In genomic region chr2:128504242-128505149, GRCh38 we compare ENCODE assay signal across 13 cellular contexts.
A peak's percentile ranks its signal among the peaks of the same experiment; 100 is the strongest.
DNase-seq lines count a peak whose midpoint lies in the region; ATAC-seq, FAIRE-seq and TF ChIP-seq lines count a peak whose summit lies in the region.
"Had no signal": no experiment of that assay in that cellular context is flagged by ENCODE, and none has a peak within 500 bp of the region (broad histone marks: within the 10 kb centered on the region; RNA-seq: fewer than 3 reads in every experiment).

No MANE protein-coding gene starts in this region.

- H3K9me3 ChIP-seq in KOPT-K1 (ENCODE audit: insufficient read depth, low read length, poor library complexity, severe bottlenecking) (no peaks in the 10 kb centered on the region), H1 (ENCODE audit: insufficient read depth in 2 of 2, low read depth in 1 of 2, low read length in 1 of 2) (no peaks in the 10 kb centered on the region), vagina (no peaks in the 10 kb centered on the region)
- H3K9me3 ChIP-seq: thyroid gland had no signal

- H2BK120ac ChIP-seq in H1 (replicated peaks; ENCODE audit: low read depth, low read length): no peak overlapping the region

- H4K5ac ChIP-seq in H1 (ENCODE audit: insufficient read length, low read depth, low read length): no peak overlapping the region

- CTCF ChIA-PET in H1 (lab: Charles Lee; ENCODE audit: partially characterized antibody): interaction anchor here (1.3 kb wide), 1 partner anchor 34 kb away, joined by 3 read pairs; no protein-coding TSS in a partner anchor

- H3K14ac ChIP-seq in H1 (ENCODE audit: insufficient read length): no peak overlapping the region

- H3K4me1 ChIP-seq in H1 (replicated peaks in 1 of 4; ENCODE audit: control insufficient read depth in 3 of 4, insufficient read depth in 4 of 4, low read length in 3 of 4) (no peaks in the 10 kb centered on the region; a peak in 1 of 7 replicates), vagina (no peaks in the 10 kb centered on the region), foreskin keratinocyte (no peaks in the 10 kb centered on the region)
- H3K4me1 ChIP-seq: thyroid gland had no signal

- H2BK20ac ChIP-seq in H1 (ENCODE audit: low read length): no peak overlapping the region

- no peak for FAIRE-seq in H1 (lab: Jason Lieb, UNC)

- WGBS in H1 (ENCODE audit: extremely low coverage in 1 of 2, insufficient coverage in 1 of 2, insufficient read length in 1 of 2, insufficient replicate concordance in 2 of 2, low coverage in 1 of 2, low lambda C conversion rate in 2 of 2, missing lambda C conversion rate in 1 of 2), 2 experiments: 89% methylated on average over 8 of the region's 11 CpGs; no CpG with 5 or more reads in 1 of the 2 experiments

- H2BK15ac ChIP-seq in H1 (ENCODE audit: low read length): no peak overlapping the region

- intact Hi-C loops in vagina (cut with DNase I): no loop called here

- H3K4ac ChIP-seq in H1 (replicated peaks; ENCODE audit: insufficient read length, low read depth, low read length): no peak overlapping the region

- POLR2A ChIA-PET in H1 (lab: Charles Lee; ENCODE audit: partially characterized antibody): no interaction called here

- no peak overlapping the region for H3K23ac ChIP-seq in H1 (ENCODE audit: insufficient read length)

- peak overlapping the region; percentile 24; the same call in 1 of the 2 replicates for H3K18ac ChIP-seq in H1 (ENCODE audit: extremely low read depth, low read length)

- no peak for TF ChIP-seq RAD21 in H1 (IDR thresholded peaks at IDR 0.05 in 1 of 2, conservative IDR thresholded peaks at IDR 0.05 in 1 of 2; ENCODE audit: low read depth in 2 of 2, low read length in 2 of 2)

- H4K20me1 ChIP-seq in H1 (replicated peaks in 1 of 2; ENCODE audit: control insufficient read depth in 1 of 2, insufficient read depth in 2 of 2, low read length in 2 of 2): no peaks in the 10 kb centered on the region

- no peaks in the 10 kb centered on the region for H3K36me3 ChIP-seq in KOPT-K1 (ENCODE audit: insufficient read depth, low read length)
- no peaks in the 10 kb centered on the region for H3K36me3 ChIP-seq in H1 (ENCODE audit: control insufficient read depth in 2 of 4, insufficient read depth in 4 of 4, low read length in 3 of 4)
- H3K36me3 ChIP-seq in vagina: no peaks in the 10 kb centered on the region
- H3K36me3 ChIP-seq: thyroid gland had no signal

- H4K8ac ChIP-seq in H1 (ENCODE audit: extremely low read depth, insufficient read depth, low read length): peak overlapping the region; percentile 57; the same call in 1 of the 2 replicates

- no peaks in the 10 kb centered on the region for H3K79me1 ChIP-seq in H1 (ENCODE audit: low read depth, low read length)

- no peak overlapping the region for H3K9ac ChIP-seq in H1 (replicated peaks in 1 of 4; ENCODE audit: extremely low read depth in 1 of 4, low read depth in 3 of 4, low read length in 3 of 4)

- H2BK12ac ChIP-seq in H1 (ENCODE audit: low read depth, low read length): no peak overlapping the region

- H3K23me2 ChIP-seq in H1 (ENCODE audit: low read depth, low read length): no peaks in the 10 kb centered on the region

- no peak overlapping the region for H2AFZ ChIP-seq in H1 (ENCODE audit: low read length)

- H3K79me2 ChIP-seq in H1 (ENCODE audit: control insufficient read depth in 1 of 2, insufficient read depth in 2 of 2, low read length in 2 of 2): no peaks in the 10 kb centered on the region

- no peak overlapping the region for H3K56ac ChIP-seq in H1 (replicated peaks; ENCODE audit: insufficient read length, low read depth, low read length)

- H3K27ac ChIP-seq in KOPT-K1 (ENCODE audit: low read depth, low read length, poor library complexity, severe bottlenecking): peak overlapping the region; percentile 83
- no peak overlapping the region for H3K27ac ChIP-seq in H1 (ENCODE audit: low read depth, low read length)
- no peak overlapping the region for H3K27ac ChIP-seq in vagina
- no peak overlapping the region for H3K27ac ChIP-seq in foreskin keratinocyte
- H3K27ac ChIP-seq: thyroid gland had no signal

- TF ChIP-seq CTCF in H1 (IDR thresholded peaks at IDR 0.05; ENCODE audit: control extremely low read depth in 1 of 3, insufficient read depth in 1 of 3, low read depth in 1 of 3, low read length in 3 of 3) (no peak), vagina (IDR thresholded peaks at IDR 0.05) (no peak), foreskin keratinocyte (conservative IDR thresholded peaks at IDR 0.05) (no peak)

- H2AK5ac ChIP-seq in H1 (ENCODE audit: low read depth, low read length): no peak overlapping the region

- DNase-seq in activated effector memory CD4-positive, alpha-beta T cell treated with anti-CD3 and anti-CD28 coated beads, Interleukin-2, amount 50 U/mL, for 16 hours: peak; percentile 36
- DNase-seq in activated effector memory CD4-positive, alpha-beta T cell treated with Interleukin-2 at 50 U/mL for 16 hours: no peak
- DNase-seq in H1 (ENCODE audit: low read depth in 1 of 2, low spot score in 2 of 2) (peak in 1 of 2 experiments; percentile 36), vagina (ENCODE audit: extremely low spot score in 2 of 2) (peak; percentile 56 to 84), hippocampal formation (lab: John Stamatoyannopoulos, UW) (no peak), foreskin keratinocyte (no peak), NOMO-1 treated with DMSO at 0.1 percent for 48 hours (lab: John Stamatoyannopoulos, UW; ENCODE audit: unreplicated experiment) (no peak)
- DNase-seq: activated CD8-positive, alpha-beta T cell treated with anti-CD3 and anti-CD28 coated beads for 36 hours; activated naive CD8-positive, alpha-beta T cell treated with anti-CD3 and anti-CD28 coated beads for 36 hours; DMS153; retina; thyroid gland had no signal

- no peak for ATAC-seq in foreskin keratinocyte
- ATAC-seq: activated CD8-positive, alpha-beta T cell treated with anti-CD3 and anti-CD28 coated beads for 36 hours had no signal

- H3K4me3 ChIP-seq in H1 (ENCODE audit: extremely low read depth in 1 of 4, insufficient read depth in 2 of 4, low read depth in 3 of 4, low read length in 4 of 4): no peak overlapping the region
- no peak overlapping the region for H3K4me3 ChIP-seq in vagina
- H3K4me3 ChIP-seq: thyroid gland had no signal

- no peak for TF ChIP-seq EP300 in H1 (IDR thresholded peaks at IDR 0.05; ENCODE audit: borderline replicate concordance in 1 of 2, low read depth in 2 of 2, low read length in 2 of 2)

- H4K91ac ChIP-seq in H1 (replicated peaks; ENCODE audit: insufficient read length, low read length): no peak overlapping the region

- no peaks in the 10 kb centered on the region for H3K27me3 ChIP-seq in H1 (replicated peaks in 1 of 4; ENCODE audit: control insufficient read depth in 3 of 4, extremely low read depth in 1 of 4, insufficient read depth in 3 of 4, low read length in 3 of 4)
- H3K27me3 ChIP-seq in vagina: no peaks in the 10 kb centered on the region
- peaks cover 9% of the 10 kb centered on the region for H3K27me3 ChIP-seq in foreskin keratinocyte
- H3K27me3 ChIP-seq: thyroid gland had no signal

- H2BK5ac ChIP-seq in H1 (ENCODE audit: low read depth, low read length): no peak overlapping the region

- H3K4me2 ChIP-seq in H1 (ENCODE audit: insufficient read depth in 1 of 2, low read depth in 2 of 2, low read length in 2 of 2): no peak overlapping the region

- TF ChIP-seq POLR2A in H1 (IDR thresholded peaks at IDR 0.05; ENCODE audit: control extremely low read depth in 1 of 2, low read depth in 2 of 2, low read length in 2 of 2) (no peak), vagina (IDR thresholded peaks at IDR 0.05) (no peak)

TF ChIP-seq in H1, 55 proteins besides CTCF, POLR2A, EP300 and RAD21 (continues in another document):
- TF ChIP-seq SIX5 (IDR thresholded peaks at IDR 0.05; ENCODE audit: low read depth, low read length): no peak
- no peak for TF ChIP-seq HDAC2 (IDR thresholded peaks at IDR 0.05; ENCODE audit: borderline replicate concordance in 1 of 2, low read depth in 2 of 2, low read length in 2 of 2)
- TF ChIP-seq ASH2L (IDR thresholded peaks at IDR 0.05; ENCODE audit: low read length): no peak
- TF ChIP-seq SP1 (IDR thresholded peaks at IDR 0.05; ENCODE audit: low read depth, low read length): no peak
- TF ChIP-seq CBX8 (IDR thresholded peaks at IDR 0.05; ENCODE audit: borderline replicate concordance, low read depth, low read length): no peak
- no peak for TF ChIP-seq SAP30 (IDR thresholded peaks at IDR 0.05; ENCODE audit: insufficient read depth, insufficient replicate concordance, low read length)
- no peak for TF ChIP-seq PHF8 (conservative IDR thresholded peaks at IDR 0.05; ENCODE audit: low read depth, low read length)
- no peak for TF ChIP-seq EGR1 (IDR thresholded peaks at IDR 0.05; ENCODE audit: borderline replicate concordance, low read depth, low read length)
- TF ChIP-seq TAF1 (IDR thresholded peaks at IDR 0.05; ENCODE audit: low read depth, low read length): no peak
- no peak for TF ChIP-seq POLR2AphosphoS5 (IDR thresholded peaks at IDR 0.05; ENCODE audit: low read depth, low read length)
- TF ChIP-seq JUND (IDR thresholded peaks at IDR 0.05; ENCODE audit: low read length): no peak
- no peak for TF ChIP-seq GTF2F1 (IDR thresholded peaks at IDR 0.05; ENCODE audit: borderline replicate concordance, low read depth, low read length)
- no peak for TF ChIP-seq KDM1A (IDR thresholded peaks at IDR 0.05; ENCODE audit: borderline replicate concordance, low read length)
- no peak for TF ChIP-seq SIRT6 (IDR thresholded peaks at IDR 0.05; ENCODE audit: low read length)
- no peak for TF ChIP-seq BCL11A (IDR thresholded peaks at IDR 0.05; ENCODE audit: low read depth in 2 of 2, low read length in 2 of 2)
- no peak for TF ChIP-seq EZH2 (IDR thresholded peaks at IDR 0.05; ENCODE audit: low read depth, low read length, severe bottlenecking)
- TF ChIP-seq POU5F1 (IDR thresholded peaks at IDR 0.05; ENCODE audit: low read depth, low read length): no peak

Comparison
In these comparisons a context has a peak if more than half of its experiments do, and no peak if none do; other contexts are left out.
1. DNase-seq: peak in activated effector memory CD4-positive, alpha-beta T cell treated with anti-CD3 and anti-CD28 coated beads, Interleukin-2, amount 50 U/mL, for 16 hours (single experiment) and vagina (2 of 2); none in activated effector memory CD4-positive, alpha-beta T cell treated with Interleukin-2 at 50 U/mL for 16 hours (single experiment), hippocampal formation (0 of 2), foreskin keratinocyte (0 of 2) and NOMO-1 treated with DMSO at 0.1 percent for 48 hours (single experiment).